8 cellular contexts compared by ENCODE assay signal in the genomic region with DNA sequence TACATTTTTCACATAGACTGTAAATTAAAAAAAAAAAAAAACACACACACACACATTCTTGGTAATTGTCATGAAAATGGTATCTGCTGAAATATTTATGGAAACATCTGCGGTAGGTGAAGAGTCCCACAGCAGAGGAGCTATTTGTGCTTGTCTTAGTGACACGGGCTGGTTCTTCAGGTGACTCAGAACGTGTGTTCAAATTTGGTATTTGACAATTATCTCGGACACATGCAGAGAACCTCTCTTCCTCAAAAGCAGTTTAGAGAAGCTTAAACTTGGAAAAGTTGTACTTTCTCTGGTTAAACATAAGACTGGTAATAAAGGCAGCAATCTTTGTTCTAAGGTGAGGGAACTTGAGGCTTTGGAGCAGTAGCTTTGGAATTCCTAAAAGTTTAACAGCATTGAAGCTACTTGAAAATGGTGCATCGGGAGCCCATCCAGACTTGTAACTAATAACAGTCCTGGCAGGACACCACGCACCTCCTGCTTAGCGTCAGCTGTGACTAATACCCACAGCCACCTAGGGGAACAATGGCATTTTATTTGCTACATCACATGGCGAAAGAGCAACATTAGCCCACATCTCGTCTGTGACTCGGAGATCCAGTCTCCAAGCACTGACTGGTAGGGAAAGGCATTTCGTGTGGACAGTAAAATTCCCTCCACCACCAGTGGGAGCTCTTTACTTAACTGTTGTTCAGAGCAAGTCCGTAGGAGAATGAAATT.
A peak's percentile ranks its signal among the peaks of the same experiment; 100 is the strongest.
DNase-seq lines count a peak whose midpoint lies in the region; ATAC-seq and TF ChIP-seq lines count a peak whose summit lies in the region.

No MANE protein-coding gene starts in this region.

- ATAC-seq in GM21423 (IDR thresholded peaks at IDR 0.05; ENCODE audit: unreplicated experiment) (no peak), GM19328 (IDR thresholded peaks at IDR 0.05; ENCODE audit: unreplicated experiment) (no peak)

- no peak overlapping the region for H3K9ac ChIP-seq in Loucy (ENCODE audit: low read depth, low read length, poor library complexity, severe bottlenecking)
- no peak overlapping the region for H3K9ac ChIP-seq in parathyroid adenoma

- H3K4me1 ChIP-seq in Loucy (ENCODE audit: insufficient read depth, low read length, poor library complexity, severe bottlenecking) = no peaks in the 10 kb centered on the region
- no peaks in the 10 kb centered on the region for H3K4me1 ChIP-seq in parathyroid adenoma

- DNase-seq in Daoy (ENCODE audit: low read depth) = peak; percentile 58
- DNase-seq in T1000 (lab: John Stamatoyannopoulos, UW) = peak; percentile 67
- DNase-seq in globus pallidus (ENCODE audit: low spot score) = peak; percentile 89
- DNase-seq in T-helper 2 cell = no peak

- H3K36me3 ChIP-seq in Loucy (ENCODE audit: insufficient read depth, low read length) = no peaks in the 10 kb centered on the region
- H3K36me3 ChIP-seq in parathyroid adenoma (ENCODE audit: control insufficient read depth, insufficient read depth, low read length) = no peaks in the 10 kb centered on the region

- H3K4me2 ChIP-seq in Loucy (ENCODE audit: low read depth, low read length, poor library complexity, severe bottlenecking) (no peak overlapping the region), parathyroid adenoma (ENCODE audit: low read length) (no peak overlapping the region)

- no peaks in the 10 kb centered on the region for H3K9me2 ChIP-seq in Loucy (replicated peaks; ENCODE audit: low read depth, low read length)

- no peaks in the 10 kb centered on the region for H3K27me3 ChIP-seq in Loucy (ENCODE audit: insufficient read depth, low read length, poor library complexity, severe bottlenecking)
- H3K27me3 ChIP-seq in parathyroid adenoma (ENCODE audit: control insufficient read depth, insufficient read depth, low read length) = no peaks in the 10 kb centered on the region

- H3K79me2 ChIP-seq in Loucy (ENCODE audit: insufficient read depth, low read length) (no peaks in the 10 kb centered on the region), parathyroid adenoma (no peaks in the 10 kb centered on the region)

- H3K27ac ChIP-seq in parathyroid adenoma = no peak overlapping the region

- H3K9me3 ChIP-seq in Loucy (ENCODE audit: insufficient read depth, low read depth, low read length) (no peaks in the 10 kb centered on the region), parathyroid adenoma (ENCODE audit: control insufficient read depth, low read length) (no peaks in the 10 kb centered on the region)

- TF ChIP-seq CTCF in Loucy (conservative IDR thresholded peaks at IDR 0.05; ENCODE audit: low read length) (peak; percentile 61), parathyroid adenoma (IDR thresholded peaks at IDR 0.05) (peak; percentile 65)

- H3K4me3 ChIP-seq in Loucy (ENCODE audit: low read length, poor library complexity, severe bottlenecking) = no peak overlapping the region
- H3K4me3 ChIP-seq in parathyroid adenoma (ENCODE audit: low read depth, low read length) = no peak overlapping the region

- H2AFZ ChIP-seq in Loucy (ENCODE audit: low read length) (no peak overlapping the region), parathyroid adenoma (peak overlapping the region; percentile 46)

- no peaks in the 10 kb centered on the region for H3F3A ChIP-seq in Loucy (ENCODE audit: low read depth)

- no peaks in the 10 kb centered on the region for H4K20me1 ChIP-seq in Loucy (ENCODE audit: insufficient read depth, low read length, poor library complexity, severe bottlenecking)

Comparison
In these comparisons a context has a peak if more than half of its experiments do, and no peak if none do; other contexts are left out.
1. DNase-seq: peak in Daoy (single experiment), T1000 (single experiment) and globus pallidus (single experiment); none in T-helper 2 cell (0 of 5).